ENCODE assay signal across 27 cellular contexts in the genomic region with DNA sequence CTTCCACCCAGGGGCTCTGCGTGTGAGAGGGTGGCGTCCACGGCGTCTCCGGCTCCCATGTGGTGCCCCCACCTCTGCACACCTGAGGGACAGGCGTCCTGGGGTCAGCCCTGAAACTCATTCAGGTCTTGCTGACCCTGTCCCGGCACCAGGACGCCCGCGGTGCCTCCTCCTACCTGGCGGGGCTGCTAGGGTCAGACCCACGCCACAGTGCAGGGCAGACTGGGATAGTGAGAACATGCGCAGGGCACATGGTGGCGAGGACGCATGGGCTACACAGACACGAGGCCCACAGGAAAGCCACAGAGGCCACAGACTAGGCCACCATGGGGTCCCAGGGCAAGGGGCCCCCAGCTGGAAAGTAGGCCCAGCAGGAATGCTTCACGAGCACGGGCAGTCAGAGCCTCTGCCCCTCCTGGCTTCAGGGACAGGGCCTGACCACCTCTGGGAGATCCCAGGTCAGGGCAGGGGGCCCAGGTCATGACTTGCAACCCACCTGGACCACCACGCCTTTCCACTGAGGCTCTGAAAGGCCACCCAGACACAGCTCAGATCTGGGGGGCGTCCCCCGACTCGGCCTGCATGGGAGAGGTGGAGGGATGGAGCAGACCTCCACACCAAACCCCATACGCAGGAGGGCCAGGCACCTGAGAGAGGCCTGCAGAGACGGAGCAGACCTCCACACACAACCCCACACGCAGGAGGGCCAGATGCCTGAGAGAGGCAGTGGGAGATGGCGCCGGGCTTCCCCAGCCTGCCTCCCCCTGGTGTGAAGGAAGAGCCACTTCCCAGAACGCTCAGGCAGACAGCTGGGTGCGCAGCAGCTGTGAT.
DNase-seq lines count a peak whose midpoint lies in the region; ATAC-seq, FAIRE-seq and TF ChIP-seq lines count a peak whose summit lies in the region.
"Had no signal": no experiment of that assay in that cellular context is flagged by ENCODE, and none has a peak within 500 bp of the region (broad histone marks: within the 10 kb centered on the region; RNA-seq: fewer than 3 reads in every experiment).

No MANE protein-coding gene starts in this region.

- CTCF ChIA-PET in HepG2 (lab: Yijun Ruan, JAX; ENCODE audit: low intra/inter-chr PET ratio, low total read pairs): no interaction called here

- TF ChIP-seq POLR2A in right lobe of liver (IDR thresholded peaks at IDR 0.05) (no peak), HepG2 (IDR thresholded peaks at IDR 0.05; ENCODE audit: insufficient read depth in 1 of 2, low read depth in 2 of 2, low read length in 2 of 2) (no peak)

- peaks cover 3% of the 10 kb centered on the region for H3K27me3 Mint-ChIP-seq in glutamatergic neuron (ENCODE audit: unreplicated experiment)
- no peaks in the 10 kb centered on the region for H3K27me3 Mint-ChIP-seq in nephron progenitor cell (ENCODE audit: low read depth, poor library complexity)
- H3K27me3 Mint-ChIP-seq: activated CD4-positive, alpha-beta T cell treated with anti-CD3 and anti-CD28 coated beads, Interleukin-2, amount 10 ng/mL, durations not matched to agents 24 days and 14 days; T-cell had no signal

- H3K4me3 Mint-ChIP-seq in glutamatergic neuron (ENCODE audit: unreplicated experiment): no peak overlapping the region
- H3K4me3 Mint-ChIP-seq in nephron progenitor cell: no peak overlapping the region
- H3K4me3 Mint-ChIP-seq: activated CD4-positive, alpha-beta T cell treated with anti-CD3 and anti-CD28 coated beads, Interleukin-2, amount 10 ng/mL, durations not matched to agents 24 days and 14 days; activated T-cell treated with anti-CD3 and anti-CD28 coated beads, Interleukin-2, amount 50 U/mL, for 4 hours; nephron; T-cell had no signal

- H3K9ac ChIP-seq in HepG2 (ENCODE audit: insufficient read depth, low read depth, low read length): no peak overlapping the region
- H3K9ac ChIP-seq: parathyroid adenoma had no signal

- no peak overlapping the region for H3K4me2 ChIP-seq in HepG2 (ENCODE audit: low read depth, low read length)

- FAIRE-seq in HepG2 (lab: Jason Lieb, UNC): no peak
- FAIRE-seq: GM12891 had no signal

- H3K27me3 ChIP-seq in right lobe of liver: no peaks in the 10 kb centered on the region
- no peaks in the 10 kb centered on the region; a peak in 1 of 5 replicates for H3K27me3 ChIP-seq in HepG2 (ENCODE audit: control insufficient read depth in 1 of 2, insufficient read depth in 2 of 2, low read length in 2 of 2)
- H3K27me3 ChIP-seq: adrenal gland, body of pancreas, tibial artery had no signal

- TF ChIP-seq EP300 in HepG2 (IDR thresholded peaks at IDR 0.05; ENCODE audit: low read depth in 2 of 2, low read length in 2 of 2) (no peak), HepG2 (CRISPR knock-in tag; IDR thresholded peaks at IDR 0.05; ENCODE audit: borderline replicate concordance) (no peak)

- BruUV-seq in HepG2 (replicated peaks; lab: Mats Ljungman, UMichigan): no TSS peak

- no peak overlapping the region for H2AFZ ChIP-seq in HepG2 (ENCODE audit: low read length)
- H2AFZ ChIP-seq: parathyroid adenoma had no signal

- H3K36me3 ChIP-seq in right lobe of liver (no peaks in the 10 kb centered on the region), HepG2 (replicated peaks in 1 of 2; ENCODE audit: control insufficient read depth in 1 of 2, insufficient read depth in 2 of 2, low read length in 2 of 2) (no peaks in the 10 kb centered on the region)
- H3K36me3 ChIP-seq: adrenal gland, tibial artery had no signal

- H3K4me1 ChIP-seq in right lobe of liver (peaks cover 0 to 11% (median 3%) of the 10 kb centered on the region in 4 donors), HepG2 (ENCODE audit: insufficient read depth, low read length) (no peaks in the 10 kb centered on the region)
- H3K4me1 ChIP-seq: adrenal gland, body of pancreas, parathyroid adenoma, tibial artery had no signal

- intact Hi-C loops in right lobe of liver (cut with DNase I): no loop called here
- intact Hi-C loops in HepG2 (cut with micrococcal nuclease; ENCODE audit: unreplicated experiment): no loop called here

- ATAC-seq in right lobe of liver (no peak), HepG2 (no peak), GM19455 (IDR thresholded peaks at IDR 0.05; ENCODE audit: unreplicated experiment) (no peak), GM18861 (IDR thresholded peaks at IDR 0.05; ENCODE audit: unreplicated experiment) (no peak)
- ATAC-seq: activated T-cell treated with anti-CD3 and anti-CD28 coated beads, Interleukin-2, amount 50 U/mL, for 4 hours; body of pancreas; esophagus mucosa; HCT116; sciatic nerve; T-cell had no signal

- TF ChIP-seq CTCF in right lobe of liver (IDR thresholded peaks at IDR 0.05) (no peak), HepG2 (CRISPR knock-in tag; IDR thresholded peaks at IDR 0.05) (no peak), glutamatergic neuron (IDR thresholded peaks at IDR 0.05; ENCODE audit: partially characterized antibody, unreplicated experiment) (no peak), nephron progenitor cell (IDR thresholded peaks at IDR 0.05) (no peak)

- no peaks in the 10 kb centered on the region for H3K79me2 ChIP-seq in HepG2 (ENCODE audit: insufficient read depth, low read length)
- H3K79me2 ChIP-seq: parathyroid adenoma had no signal

- TF ChIP-seq RAD21 in HepG2 (CRISPR knock-in tag; IDR thresholded peaks at IDR 0.05): no peak

- no peaks in the 10 kb centered on the region for H4K20me1 ChIP-seq in HepG2 (ENCODE audit: insufficient read depth, low read length)

- WGBS in right lobe of liver (ENCODE audit: insufficient coverage, low coverage, low lambda C conversion rate, missing lambda C conversion rate): no CpG with 5 or more reads among the region's 29 CpGs
- 100% methylated on average over 6 of the region's 29 CpGs for WGBS in HepG2 (ENCODE audit: low lambda C conversion rate)

- H3K4me3 ChIP-seq in right lobe of liver (no peak overlapping the region), HepG2 (replicated peaks in 1 of 3; ENCODE audit: insufficient read depth in 1 of 3, low read depth in 2 of 3, low read length in 3 of 3) (no peak overlapping the region)
- H3K4me3 ChIP-seq: adrenal gland, body of pancreas, tibial artery had no signal

- H3K36me3 Mint-ChIP-seq in glutamatergic neuron (ENCODE audit: unreplicated experiment) (no peaks in the 10 kb centered on the region), nephron progenitor cell (ENCODE audit: low read depth) (no peaks in the 10 kb centered on the region)

- H3K27ac ChIP-seq in right lobe of liver (peak overlapping the region in 1 of 3 donors; percentile 33), HepG2 (ENCODE audit: extremely low read length, insufficient read depth, low read length) (no peak overlapping the region)
- H3K27ac ChIP-seq: adrenal gland, body of pancreas, parathyroid adenoma, tibial artery had no signal

- H3K9me3 Mint-ChIP-seq in glutamatergic neuron (ENCODE audit: unreplicated experiment) (peaks cover 3% of the 10 kb centered on the region), nephron progenitor cell (no peaks in the 10 kb centered on the region)
- H3K9me3 Mint-ChIP-seq: activated CD4-positive, alpha-beta T cell treated with anti-CD3 and anti-CD28 coated beads, Interleukin-2, amount 10 ng/mL, durations not matched to agents 24 days and 14 days; activated T-cell treated with anti-CD3 and anti-CD28 coated beads, Interleukin-2, amount 50 U/mL, for 4 hours; nephron; T-cell had no signal

- H3K9me3 ChIP-seq in right lobe of liver (no peaks in the 10 kb centered on the region), HepG2 (ENCODE audit: low read length) (no peaks in the 10 kb centered on the region)
- H3K9me3 ChIP-seq: adrenal gland, body of pancreas, tibial artery had no signal

- H3K4me1 Mint-ChIP-seq in glutamatergic neuron (ENCODE audit: low read depth, unreplicated experiment): peaks cover 7% of the 10 kb centered on the region
- peaks cover 33% of the 10 kb centered on the region for H3K4me1 Mint-ChIP-seq in nephron progenitor cell

- POLR2A ChIA-PET in HepG2 (lab: Yijun Ruan, JAX): no interaction called here

- DNase-seq in right lobe of liver: peak; percentile 15 to 55 (median 31)
- no peak for DNase-seq in HepG2 (ENCODE audit: low spot score)
- peak; percentile 62 for DNase-seq in glutamatergic neuron
- peak; percentile 4 for DNase-seq in nephron progenitor cell
- DNase-seq in NCI-H2081 treated with DMSO at 0.1 percent for 48 hours (lab: John Stamatoyannopoulos, UW): no peak
- DNase-seq in NCI-H2081 (lab: John Stamatoyannopoulos, UW): no peak
- DNase-seq: activated CD4-positive, alpha-beta T cell treated with anti-CD3 and anti-CD28 coated beads, Interleukin-2, amount 10 ng/mL, durations not matched to agents 24 days and 14 days; activated T-cell treated with anti-CD3 and anti-CD28 coated beads, Interleukin-2, amount 50 U/mL, for 4 hours; COR-L47; dermis blood vessel endothelial cell; mammary epithelial cell; NCI-H146; NCI-H446; RPMI8226; stimulated activated CD4-positive, alpha-beta T cell treated with anti-CD3 and anti-CD28 coated beads, Interleukin-4, amount 100 ng/mL, for 1 hour; T-cell had no signal

- in situ Hi-C loops in HepG2 (cut with HindIII; ENCODE audit: extremely low pct_ligation_motif_present, low pct_unique_long_range_greater_than_20kb): no loop called here

- H3K27ac Mint-ChIP-seq in glutamatergic neuron (ENCODE audit: unreplicated experiment) (no peak overlapping the region), nephron progenitor cell (no peak overlapping the region)
- H3K27ac Mint-ChIP-seq: activated CD4-positive, alpha-beta T cell treated with anti-CD3 and anti-CD28 coated beads, Interleukin-2, amount 10 ng/mL, durations not matched to agents 24 days and 14 days; nephron; T-cell had no signal

TF ChIP-seq in HepG2, 621 proteins besides CTCF, POLR2A, EP300 and RAD21 (continues in another document):
- TF ChIP-seq, protein P1, sequence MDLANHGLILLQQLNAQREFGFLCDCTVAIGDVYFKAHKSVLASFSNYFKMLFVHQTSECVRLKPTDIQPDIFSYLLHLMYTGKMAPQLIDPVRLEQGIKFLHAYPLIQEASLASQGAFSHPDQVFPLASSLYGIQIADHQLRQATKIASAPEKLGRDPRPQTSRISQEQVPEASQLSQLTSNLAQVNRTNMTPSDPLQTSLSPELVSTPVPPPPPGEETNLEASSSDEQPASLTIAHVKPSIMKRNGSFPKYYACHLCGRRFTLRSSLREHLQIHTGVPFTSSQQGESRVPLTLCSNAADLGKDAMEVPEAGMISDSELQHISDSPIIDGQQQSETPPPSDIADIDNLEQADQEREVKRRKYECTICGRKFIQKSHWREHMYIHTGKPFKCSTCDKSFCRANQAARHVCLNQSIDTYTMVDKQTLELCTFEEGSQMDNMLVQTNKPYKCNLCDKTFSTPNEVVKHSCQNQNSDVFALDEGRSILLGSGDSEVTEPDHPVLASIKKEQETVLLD (CRISPR knock-in tag; IDR thresholded peaks at IDR 0.05; ENCODE audit: low read depth): no peak
- no peak for TF ChIP-seq MXI1 (IDR thresholded peaks at IDR 0.05; ENCODE audit: borderline replicate concordance, low read depth, low read length)
- TF ChIP-seq CENPT (CRISPR knock-in tag; IDR thresholded peaks at IDR 0.05; ENCODE audit: low read depth): no peak
- TF ChIP-seq BHLHE40 (IDR thresholded peaks at IDR 0.05; ENCODE audit: low read length): no peak
- TF ChIP-seq ZNF124 (CRISPR knock-in tag; IDR thresholded peaks at IDR 0.05): no peak

Comparison
In these comparisons a context has a peak if more than half of its experiments do, and no peak if none do; other contexts are left out.
1. DNase-seq: peak in right lobe of liver (3 of 3), glutamatergic neuron (single experiment) and nephron progenitor cell (single experiment); none in HepG2 (single experiment), NCI-H2081 treated with DMSO at 0.1 percent for 48 hours (single experiment) and NCI-H2081 (0 of 2).